Comparison of ENCODE assay signal across 13 cellular contexts in genomic region chr1:212167098-212167497, GRCh38.
DNase-seq lines count a peak whose midpoint lies in the region; ATAC-seq, FAIRE-seq and TF ChIP-seq lines count a peak whose summit lies in the region.
"Had no signal": no experiment of that assay in that cellular context is flagged by ENCODE, and none has a peak within 500 bp of the region (broad histone marks: within the 10 kb centered on the region; RNA-seq: fewer than 3 reads in every experiment).

No MANE protein-coding gene starts in this region.

- TF ChIP-seq CTCF in HepG2 (CRISPR knock-in tag; IDR thresholded peaks at IDR 0.05) (no peak), upper lobe of right lung (IDR thresholded peaks at IDR 0.05) (no peak)

- H4K20me1 ChIP-seq in HepG2 (ENCODE audit: insufficient read depth, low read length): no peaks in the 10 kb centered on the region

- H3K27me3 ChIP-seq in HepG2 (ENCODE audit: control insufficient read depth in 1 of 2, insufficient read depth in 2 of 2, low read length in 2 of 2) (no peaks in the 10 kb centered on the region; a peak in 1 of 5 replicates), upper lobe of right lung (no peaks in the 10 kb centered on the region)
- H3K27me3 ChIP-seq: testis had no signal

- peak overlapping the region; percentile 9; the same call in 1 of the 2 replicates for H3K4me2 ChIP-seq in HepG2 (ENCODE audit: low read depth, low read length)

- no TSS peak for BruUV-seq in HepG2 (replicated peaks; lab: Mats Ljungman, UMichigan)

- CTCF ChIA-PET in HepG2 (lab: Yijun Ruan, JAX; ENCODE audit: low intra/inter-chr PET ratio, low total read pairs): no interaction called here

- no peak for TF ChIP-seq RAD21 in HepG2 (CRISPR knock-in tag; IDR thresholded peaks at IDR 0.05)

- in situ Hi-C loops in HepG2 (cut with HindIII; ENCODE audit: extremely low pct_ligation_motif_present, low pct_unique_long_range_greater_than_20kb): no loop called here

- DNase-seq in Right ventricle myocardium inferior (ENCODE audit: missing footprints) (peak; percentile 75), cardiac septum (ENCODE audit: low spot score) (no peak), dermis microvascular lymphatic vessel endothelial cell (ENCODE audit: low read depth in 2 of 2) (peak; percentile 71 to 94), HepG2 (ENCODE audit: low spot score) (no peak), upper lobe of right lung (no peak), erythroblast (lab: John Stamatoyannopoulos, UW) (no peak), NOMO-1 (lab: John Stamatoyannopoulos, UW; ENCODE audit: unreplicated experiment in 2 of 2) (no peak), NCI-H748 (lab: John Stamatoyannopoulos, UW; ENCODE audit: unreplicated experiment) (no peak)
- DNase-seq: activated B cell treated with CpG ODN at 0.5 μM for 24 hours; activated T-cell treated with anti-CD3 and anti-CD28 coated beads, Interleukin-2, amount 50 U/mL, for 72 hours; cerebellar nuclear complex; PC-3; testis had no signal

- no peaks in the 10 kb centered on the region for H3K79me2 ChIP-seq in HepG2 (ENCODE audit: insufficient read depth, low read length)

- intact Hi-C loops in Right ventricle myocardium inferior (cut with DNase I): loop anchor here (2.0 kb wide), 1 partner anchor 118 kb away; the partner anchor contains the start of gene PPP2R5A
- intact Hi-C loops in cardiac septum (cut with DNase I): no loop called here
- intact Hi-C loops in HepG2 (cut with micrococcal nuclease; ENCODE audit: unreplicated experiment): no loop called here
- intact Hi-C loops in upper lobe of right lung (cut with DNase I): no loop called here

- H3K9me3 ChIP-seq in HepG2 (ENCODE audit: low read length) (no peaks in the 10 kb centered on the region), upper lobe of right lung (no peaks in the 10 kb centered on the region)
- H3K9me3 ChIP-seq: testis had no signal

- POLR2A ChIA-PET in HepG2 (lab: Yijun Ruan, JAX): no interaction called here

- H3K9ac ChIP-seq in HepG2 (ENCODE audit: insufficient read depth, low read depth, low read length): no peak overlapping the region

- ATAC-seq in Right ventricle myocardium inferior: peak; percentile 87
- ATAC-seq in HepG2: peak; percentile 77
- ATAC-seq in upper lobe of right lung: peak; percentile 78
- ATAC-seq: activated T-cell treated with anti-CD3 and anti-CD28 coated beads, Interleukin-2, amount 50 U/mL, for 72 hours; PC-3 had no signal

- no peak overlapping the region for H3K27ac ChIP-seq in HepG2 (ENCODE audit: extremely low read length, insufficient read depth, low read length)
- no peak overlapping the region for H3K27ac ChIP-seq in upper lobe of right lung
- H3K27ac ChIP-seq: testis had no signal

- no peak for FAIRE-seq in HepG2 (lab: Jason Lieb, UNC)

- WGBS in HepG2 (ENCODE audit: low lambda C conversion rate): 46% methylated on average over 7 of the region's 7 CpGs

- H3K4me1 ChIP-seq in HepG2 (ENCODE audit: insufficient read depth, low read length) (peaks cover 8% of the 10 kb centered on the region; the same call in 1 of the 2 replicates), upper lobe of right lung (peaks cover 18% of the 10 kb centered on the region)
- H3K4me1 ChIP-seq: testis had no signal

- H3K4me3 ChIP-seq in HepG2 (replicated peaks in 1 of 3; ENCODE audit: insufficient read depth in 1 of 3, low read depth in 2 of 3, low read length in 3 of 3) (no peak overlapping the region), upper lobe of right lung (no peak overlapping the region)
- H3K4me3 ChIP-seq: testis had no signal

- TF ChIP-seq EP300 in HepG2 (IDR thresholded peaks at IDR 0.05; ENCODE audit: low read depth in 2 of 2, low read length in 2 of 2) (no peak), HepG2 (CRISPR knock-in tag; IDR thresholded peaks at IDR 0.05; ENCODE audit: borderline replicate concordance) (no peak)

- H3K36me3 ChIP-seq in HepG2 (replicated peaks in 1 of 2; ENCODE audit: control insufficient read depth in 1 of 2, insufficient read depth in 2 of 2, low read length in 2 of 2): no peaks in the 10 kb centered on the region
- no peaks in the 10 kb centered on the region for H3K36me3 ChIP-seq in upper lobe of right lung

- TF ChIP-seq POLR2A in HepG2 (IDR thresholded peaks at IDR 0.05; ENCODE audit: insufficient read depth in 1 of 2, low read depth in 2 of 2, low read length in 2 of 2) (no peak), erythroblast (IDR thresholded peaks at IDR 0.05; ENCODE audit: low read length) (no peak)

- H2AFZ ChIP-seq in HepG2 (ENCODE audit: low read length): no peak overlapping the region

TF ChIP-seq in HepG2, 621 proteins besides CTCF, POLR2A, EP300 and RAD21:
- 0 out of 2 replicates have a peak, but pooled peaks have one; percentile 29 for TF ChIP-seq RARA (CRISPR knock-in tag; IDR thresholded peaks at IDR 0.05)
- TF ChIP-seq, protein P1, sequence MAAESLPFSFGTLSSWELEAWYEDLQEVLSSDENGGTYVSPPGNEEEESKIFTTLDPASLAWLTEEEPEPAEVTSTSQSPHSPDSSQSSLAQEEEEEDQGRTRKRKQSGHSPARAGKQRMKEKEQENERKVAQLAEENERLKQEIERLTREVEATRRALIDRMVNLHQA (CRISPR knock-in tag; IDR thresholded peaks at IDR 0.05): no peak

Comparison
In these comparisons a context has a peak if more than half of its experiments do, and no peak if none do; other contexts are left out.
1. DNase-seq: peak in Right ventricle myocardium inferior (single experiment) and dermis microvascular lymphatic vessel endothelial cell (2 of 2); none in cardiac septum (single experiment), HepG2 (single experiment), upper lobe of right lung (single experiment), erythroblast (0 of 2), NOMO-1 (0 of 2) and NCI-H748 (single experiment).
2. Peak in every context shown above with its lines, with median percentiles within 50 percentile points of each other: ATAC-seq.